8 cellular contexts compared by ENCODE assay signal in the genomic region with DNA sequence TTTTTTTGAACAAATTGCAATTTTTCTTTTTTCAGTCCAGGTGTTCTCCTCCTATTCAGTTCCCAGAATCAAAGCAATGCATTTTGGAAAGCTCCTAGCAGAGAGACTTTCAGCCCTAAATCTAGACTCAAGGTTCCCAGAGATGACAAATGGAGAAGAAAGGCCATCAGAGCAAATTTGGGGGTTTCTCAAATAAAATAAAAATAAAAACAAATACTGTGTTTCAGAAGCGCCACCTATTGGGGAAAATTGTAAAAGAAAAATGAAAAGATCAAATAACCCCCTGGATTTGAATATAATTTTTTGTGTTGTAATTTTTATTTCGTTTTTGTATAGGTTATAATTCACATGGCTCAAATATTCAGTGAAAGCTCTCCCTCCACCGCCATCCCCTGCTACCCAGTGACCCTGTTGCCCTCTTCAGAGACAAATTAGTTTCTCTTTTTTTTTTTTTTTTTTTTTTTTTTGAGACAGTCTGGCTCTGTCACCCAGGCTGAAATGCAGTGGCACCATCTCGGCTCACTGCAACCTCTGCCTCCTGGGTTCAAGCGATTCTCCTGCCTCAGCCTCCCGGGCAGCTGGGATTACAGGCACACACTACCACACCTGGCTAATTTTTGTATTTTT. TPM values are rescaled to one million over a fixed set of nuclear protein-coding genes. Genes with fewer than 3 reads are reported as not detected.
DNase-seq lines count a peak whose midpoint lies in the region; ATAC-seq, FAIRE-seq and TF ChIP-seq lines count a peak whose summit lies in the region.

No MANE protein-coding gene starts in this region.

- DNase-seq in heart left ventricle, result no peak
- no peak for DNase-seq in left cardiac atrium
- no peak for DNase-seq in PC-9
- peak; percentile 25 for DNase-seq in endothelial cell of umbilical vein (ENCODE audit: low read depth, low spot score)
- DNase-seq in small intestine, result peak; percentile 41
- no peak for DNase-seq in NCI-H187 treated with DMSO at 0.1 percent for 48 hours (lab: John Stamatoyannopoulos, UW)
- DNase-seq in H54 (ENCODE audit: insufficient read length, low spot score), result no peak

- dilution Hi-C loops in endothelial cell of umbilical vein (cut with MboI; ENCODE audit: extremely low pct_ligation_motif_present, low sequenced_read_pairs), result no loop called here

- H3K4me1 ChIP-seq in heart left ventricle, result no peaks in the 10 kb centered on the region
- peaks cover 21% of the 10 kb centered on the region for H3K4me1 ChIP-seq in PC-9 (replicated peaks; ENCODE audit: insufficient read depth)
- H3K4me1 ChIP-seq in endothelial cell of umbilical vein (ENCODE audit: control insufficient read depth, extremely low read depth, insufficient read depth, low read length), result no peaks in the 10 kb centered on the region
- H3K4me1 ChIP-seq in small intestine (ENCODE audit: control insufficient read depth in 2 of 2, insufficient read depth in 1 of 2, low read depth in 1 of 2, low read length in 1 of 2), result no peaks in the 10 kb centered on the region

- H3K27me3 ChIP-seq in heart left ventricle, result peaks cover 0 to 14% (median 0%) of the 10 kb centered on the region in 9 donors
- no peaks in the 10 kb centered on the region for H3K27me3 ChIP-seq in PC-9 (ENCODE audit: insufficient read depth, low read depth)
- peaks cover 6 to 13% of the 10 kb centered on the region in 2 experiments for H3K27me3 ChIP-seq in endothelial cell of umbilical vein (ENCODE audit: control insufficient read depth in 2 of 2, insufficient read depth in 2 of 2, low read length in 2 of 2)
- no peaks in the 10 kb centered on the region for H3K27me3 ChIP-seq in small intestine (ENCODE audit: control insufficient read depth in 2 of 2, insufficient read depth in 2 of 2, low read length in 2 of 2)

- H2AFZ ChIP-seq in PC-9, result no peak overlapping the region
- H2AFZ ChIP-seq in endothelial cell of umbilical vein (ENCODE audit: low read depth, low read length), result no peak overlapping the region

- peaks cover 0 to 9% (median 0%) of the 10 kb centered on the region in 9 donors for H3K36me3 ChIP-seq in heart left ventricle
- no peaks in the 10 kb centered on the region for H3K36me3 ChIP-seq in PC-9 (ENCODE audit: low read depth)
- H3K36me3 ChIP-seq in endothelial cell of umbilical vein (ENCODE audit: control insufficient read depth in 2 of 2, extremely low read depth in 1 of 2, insufficient read depth in 2 of 2, low read length in 2 of 2), result no peaks in the 10 kb centered on the region
- no peaks in the 10 kb centered on the region for H3K36me3 ChIP-seq in small intestine (ENCODE audit: control insufficient read depth in 2 of 2, insufficient read depth in 2 of 2, low read length in 2 of 2)

- no peaks in the 10 kb centered on the region for H3K9me2 ChIP-seq in PC-9 (ENCODE audit: insufficient read depth)

- BruUV-seq in PC-9 (replicated peaks; lab: Mats Ljungman, UMichigan) (no TSS peak), endothelial cell of umbilical vein (replicated peaks; lab: Mats Ljungman, UMichigan) (no TSS peak)

- ATAC-seq in heart left ventricle, result no peak
- no peak for ATAC-seq in left cardiac atrium
- no peak for ATAC-seq in HG03097 (IDR thresholded peaks at IDR 0.05; ENCODE audit: low FRiP score, unreplicated experiment)

- TF ChIP-seq POLR2A in heart left ventricle (IDR thresholded peaks at IDR 0.05) (no peak), endothelial cell of umbilical vein (IDR thresholded peaks at IDR 0.05; ENCODE audit: low read depth, low read length) (no peak), H54 (IDR thresholded peaks at IDR 0.05; ENCODE audit: low read depth, low read length) (no peak)

- CTCF ChIA-PET in PC-9 (lab: Charles Lee), result interaction anchor here (0.6 kb wide), 1 partner anchor 155 kb away, joined by 15 read pairs; no protein-coding TSS in a partner anchor
- CTCF ChIA-PET in endothelial cell of umbilical vein (lab: Charles Lee), result interaction anchor here (0.8 to 5.7 kb wide), 8 partner anchors 54 to 546 kb away, joined by 3 to 83 read pairs (median 4); no protein-coding TSS in a partner anchor

- FAIRE-seq in endothelial cell of umbilical vein (lab: Jason Lieb, UNC) (peak; percentile 48), small intestine (lab: Jason Lieb, UNC) (no peak), H54 (lab: Jason Lieb, UNC) (no peak)

- no peak overlapping the region; the same call in 1 of the 2 replicates for H3K4me2 ChIP-seq in PC-9
- H3K4me2 ChIP-seq in endothelial cell of umbilical vein (ENCODE audit: insufficient read depth, low read length), result no peak overlapping the region

- POLR2A ChIA-PET in PC-9 (lab: Charles Lee; ENCODE audit: unreplicated experiment) (no interaction called here), endothelial cell of umbilical vein (lab: Charles Lee) (no interaction called here)

- peaks cover 23% of the 10 kb centered on the region; the same call in 1 of the 2 replicates for H3F3A ChIP-seq in PC-9 (ENCODE audit: insufficient read depth, low read depth)

- H3K9me3 ChIP-seq in heart left ventricle (no peaks in the 10 kb centered on the region), PC-9 (ENCODE audit: insufficient read depth, low read depth) (no peaks in the 10 kb centered on the region), endothelial cell of umbilical vein (replicated peaks; ENCODE audit: control insufficient read depth, insufficient read depth, low read length) (no peaks in the 10 kb centered on the region), small intestine (ENCODE audit: control insufficient read depth, low read depth) (no peaks in the 10 kb centered on the region)

- no peaks in the 10 kb centered on the region for H3K9me1 ChIP-seq in endothelial cell of umbilical vein (replicated peaks; ENCODE audit: control insufficient read depth, extremely low read depth, insufficient read depth, low read length)

- H3K9ac ChIP-seq in endothelial cell of umbilical vein (replicated peaks; ENCODE audit: extremely low read depth, insufficient read depth, low read length), result no peak overlapping the region

- WGBS in heart left ventricle, 4 donors, result 13 to 18% (median 14%) methylated on average over 6 of the region's 6 CpGs
- WGBS in small intestine, 3 donors, result 12 to 15% (median 12%) methylated on average over 6 of the region's 6 CpGs

- no peaks in the 10 kb centered on the region for H3K79me2 ChIP-seq in PC-9 (ENCODE audit: low read depth)
- no peaks in the 10 kb centered on the region for H3K79me2 ChIP-seq in endothelial cell of umbilical vein (ENCODE audit: control insufficient read depth, insufficient read depth, low read length)

- H3K27ac ChIP-seq in heart left ventricle, result no peak overlapping the region
- H3K27ac ChIP-seq in PC-9, result no peak overlapping the region
- H3K27ac ChIP-seq in endothelial cell of umbilical vein (ENCODE audit: insufficient read depth, low read depth, low read length), result no peak overlapping the region
- no peak overlapping the region for H3K27ac ChIP-seq in small intestine (ENCODE audit: low read depth in 1 of 2, low read length in 1 of 2)

- H4K20me1 ChIP-seq in PC-9 (ENCODE audit: insufficient read depth) (no peaks in the 10 kb centered on the region), endothelial cell of umbilical vein (replicated peaks; ENCODE audit: control insufficient read depth, extremely low read depth, insufficient read depth, low read length) (no peaks in the 10 kb centered on the region)

- TF ChIP-seq CTCF in heart left ventricle (IDR thresholded peaks at IDR 0.05) (peak; percentile 24 to 72 (median 58)), PC-9 (conservative IDR thresholded peaks at IDR 0.05) (peak; percentile 86), endothelial cell of umbilical vein (IDR thresholded peaks at IDR 0.05; ENCODE audit: extremely low read depth in 1 of 2, insufficient read depth in 1 of 2, low read depth in 1 of 2, low read length in 2 of 2) (peak; percentile 33 to 38)

- no peak overlapping the region for H3K4me3 ChIP-seq in heart left ventricle
- no peak overlapping the region for H3K4me3 ChIP-seq in PC-9
- H3K4me3 ChIP-seq in endothelial cell of umbilical vein (replicated peaks in 1 of 3; ENCODE audit: insufficient read depth in 1 of 3, low read depth in 1 of 3, low read length in 3 of 3), result no peak overlapping the region
- H3K4me3 ChIP-seq in small intestine (ENCODE audit: low read depth in 1 of 2, low read length in 2 of 2), result no peak overlapping the region

- intact Hi-C loops in heart left ventricle (cut with DNase I), result loop anchor here (2.0 to 10.0 kb wide), 7 partner anchors 56 to 208 kb away; no protein-coding TSS in a partner anchor
- intact Hi-C loops in left cardiac atrium (cut with DNase I), result loop anchor here (5.0 to 10.0 kb wide), 2 partner anchors 156 to 158 kb away; no protein-coding TSS in a partner anchor
- intact Hi-C loops in PC-9 (cut with micrococcal nuclease; ENCODE audit: unreplicated experiment), result loop anchor here (1.0 to 5.0 kb wide), 3 partner anchors 57 to 155 kb away; partner anchors contain the start of gene MPZL2
- intact Hi-C loops in endothelial cell of umbilical vein (cut with micrococcal nuclease), result loop anchor here (1.0 to 2.0 kb wide), 3 partner anchors 58 to 208 kb away; no protein-coding TSS in a partner anchor

RNA-seq across cellular contexts. Expression of gene UBE4A, which starts 6.2 kb away (rescaled TPM):
- total RNA-seq in heart left ventricle, result 10 to 100 TPM; 35.6 to 50.3 (median 40.9) TPM
- 10 to 100 TPM; 13.0 to 23.4 TPM for polyA plus RNA-seq in heart left ventricle
- total RNA-seq in left cardiac atrium, result 10 to 100 TPM; 32.9 to 41.2 TPM
- 24.9 and 30.9 TPM in 2 replicates for total RNA-seq in PC-9 (2021)
- 34.9 and 40.2 TPM in 2 replicates for total RNA-seq in endothelial cell of umbilical vein
- 9.6 and 13.3 TPM in 2 replicates for polyA plus RNA-seq in endothelial cell of umbilical vein
- 10.3 and 11.0 TPM in 2 replicates for polyA plus RNA-seq in endothelial cell of umbilical vein (2011; cell fraction: cytosol; rRNA removed)
- polyA plus RNA-seq in endothelial cell of umbilical vein (2011; cell fraction: nucleus; rRNA removed), result 34.7 and 38.6 TPM in 2 replicates
- polyA plus RNA-seq in endothelial cell of umbilical vein (2012), result 18.0 and 25.5 TPM in 2 replicates
- 37.5 and 37.6 TPM in 2 replicates for polyA minus RNA-seq in endothelial cell of umbilical vein
- 13.1 TPM for polyA minus RNA-seq in endothelial cell of umbilical vein (2011; cell fraction: cytosol; rRNA and poly(A)+ RNA removed)
- 19.0 and 33.6 TPM in 2 replicates for polyA minus RNA-seq in endothelial cell of umbilical vein (2011; cell fraction: nucleus; rRNA and poly(A)+ RNA removed)
- polyA plus RNA-seq in small intestine, result 10 to 100 TPM; 11.3 to 14.8 (median 13.6) TPM

RNA-seq across cellular contexts. Expression of gene CD3G, which starts 9.1 kb away (rescaled TPM):
- total RNA-seq in heart left ventricle (1 to 10 TPM in 2 of 9 donors, under 1 TPM in 4, not detected in 3; 0.26 to 4.3 (median 0.41) TPM), left cardiac atrium (1 to 10 TPM in 1 of 2 donors, under 1 TPM in 1; 0.76 to 1.4 TPM), PC-9 (2021) (not detected in 2 replicates), endothelial cell of umbilical vein (not detected in 2 replicates)
- polyA plus RNA-seq in heart left ventricle (under 1 TPM in 1 of 2 donors, not detected in 1; 0.10 TPM), endothelial cell of umbilical vein (not detected in 2 replicates), small intestine (1 to 10 TPM in 2 of 3 donors, under 1 TPM in 1; 0.45 to 7.3 (median 1.1) TPM)
- not detected in 2 replicates for polyA plus RNA-seq in endothelial cell of umbilical vein (2011; cell fraction: cytosol; rRNA removed)
- not detected in 2 replicates for polyA plus RNA-seq in endothelial cell of umbilical vein (2011; cell fraction: nucleus; rRNA removed)
- not detected in 2 replicates for polyA plus RNA-seq in endothelial cell of umbilical vein (2012)
- polyA minus RNA-seq in endothelial cell of umbilical vein, result not detected in 2 replicates
- polyA minus RNA-seq in endothelial cell of umbilical vein (2011; cell fraction: cytosol; rRNA and poly(A)+ RNA removed), result not detected
- not detected in 2 replicates for polyA minus RNA-seq in endothelial cell of umbilical vein (2011; cell fraction: nucleus; rRNA and poly(A)+ RNA removed)

RNA-seq across cellular contexts. Expression of gene CD3D, which starts 10.7 kb away (rescaled TPM):
- total RNA-seq in heart left ventricle (10 to 100 TPM in 1 of 9 donors, 1 to 10 TPM in 3, not detected in 5; 1.5 to 11.2 (median 3.6) TPM), left cardiac atrium (1 to 10 TPM in 1 of 2 donors, under 1 TPM in 1; 0.86 to 2.0 TPM), PC-9 (2021) (not detected in 2 replicates), endothelial cell of umbilical vein (not detected in 2 replicates)
- polyA plus RNA-seq in heart left ventricle (under 1 TPM; 0.38 to 0.55 TPM), endothelial cell of umbilical vein (not detected in 2 replicates), small intestine (10 to 100 TPM in 1 of 3 donors, 1 to 10 TPM in 2; 5.4 to 14.6 (median 6.9) TPM)
- polyA plus RNA-seq in endothelial cell of umbilical vein (2011; cell fraction: cytosol; rRNA removed), result not detected in 2 replicates
- polyA plus RNA-seq in endothelial cell of umbilical vein (2011; cell fraction: nucleus; rRNA removed), result not detected in 2 replicates
- not detected in 2 replicates for polyA plus RNA-seq in endothelial cell of umbilical vein (2012)
- polyA minus RNA-seq in endothelial cell of umbilical vein, result 2.2 and 3.0 TPM in 2 replicates
- not detected for polyA minus RNA-seq in endothelial cell of umbilical vein (2011; cell fraction: cytosol; rRNA and poly(A)+ RNA removed)
- not detected in 2 replicates for polyA minus RNA-seq in endothelial cell of umbilical vein (2011; cell fraction: nucleus; rRNA and poly(A)+ RNA removed)

RNA-seq across cellular contexts. Expression of gene ATP5MG, which starts 48.2 kb away (rescaled TPM):
- total RNA-seq in heart left ventricle, result 100 to 1,000 TPM in 8 of 9 donors, 10 to 100 TPM in 1; 96.4 to 702 (median 559) TPM
- 100 to 1,000 TPM; 299 to 843 TPM for polyA plus RNA-seq in heart left ventricle
- 100 to 1,000 TPM; 567 to 582 TPM for total RNA-seq in left cardiac atrium
- total RNA-seq in PC-9 (2021), result 240 and 248 TPM in 2 replicates
- 211 and 242 TPM in 2 replicates for total RNA-seq in endothelial cell of umbilical vein
- polyA plus RNA-seq in endothelial cell of umbilical vein, result 328 and 439 TPM in 2 replicates
- 390 and 497 TPM in 2 replicates for polyA plus RNA-seq in endothelial cell of umbilical vein (2011; cell fraction: cytosol; rRNA removed)
- polyA plus RNA-seq in endothelial cell of umbilical vein (2011; cell fraction: nucleus; rRNA removed), result 106 and 109 TPM in 2 replicates
- polyA plus RNA-seq in endothelial cell of umbilical vein (2012), result 322 and 423 TPM in 2 replicates
- polyA minus RNA-seq in endothelial cell of umbilical vein, result 88.2 and 91.2 TPM in 2 replicates
- polyA minus RNA-seq in endothelial cell of umbilical vein (2011; cell fraction: cytosol; rRNA and poly(A)+ RNA removed), result 79.8 TPM
- 11.3 and 15.3 TPM in 2 replicates for polyA minus RNA-seq in endothelial cell of umbilical vein (2011; cell fraction: nucleus; rRNA and poly(A)+ RNA removed)
- 100 to 1,000 TPM; 234 to 332 (median 329) TPM for polyA plus RNA-seq in small intestine

RNA-seq across cellular contexts. Expression of gene CD3E, which starts 48.7 kb away (rescaled TPM):
- 10 to 100 TPM in 1 of 9 donors, 1 to 10 TPM in 1, under 1 TPM in 6, not detected in 1; 0.17 to 12.0 (median 0.57) TPM for total RNA-seq in heart left ventricle
- polyA plus RNA-seq in heart left ventricle, result under 1 TPM; 0.25 to 0.38 TPM
- 1 to 10 TPM; 1.6 to 3.7 TPM for total RNA-seq in left cardiac atrium
- total RNA-seq in PC-9 (2021), result not detected in 2 replicates
- total RNA-seq in endothelial cell of umbilical vein, result not detected in 2 replicates
- polyA plus RNA-seq in endothelial cell of umbilical vein, result not detected in 2 replicates
- not detected in 2 replicates for polyA plus RNA-seq in endothelial cell of umbilical vein (2011; cell fraction: cytosol; rRNA removed)
- not detected in 2 replicates for polyA plus RNA-seq in endothelial cell of umbilical vein (2011; cell fraction: nucleus; rRNA removed)
- polyA plus RNA-seq in endothelial cell of umbilical vein (2012), result not detected in 2 replicates
- not detected in 2 replicates for polyA minus RNA-seq in endothelial cell of umbilical vein
- not detected for polyA minus RNA-seq in endothelial cell of umbilical vein (2011; cell fraction: cytosol; rRNA and poly(A)+ RNA removed)
- not detected in 2 replicates for polyA minus RNA-seq in endothelial cell of umbilical vein (2011; cell fraction: nucleus; rRNA and poly(A)+ RNA removed)
- polyA plus RNA-seq in small intestine, result 10 to 100 TPM in 1 of 3 donors, 1 to 10 TPM in 2; 5.9 to 13.8 (median 6.9) TPM

Comparison
In these comparisons a context has a peak if more than half of its experiments do, and no peak if none do; other contexts are left out.
1. DNase-seq: peak in endothelial cell of umbilical vein (single experiment) and small intestine (single experiment); none in heart left ventricle (0 of 5), left cardiac atrium (single experiment), PC-9 (0 of 2), NCI-H187 treated with DMSO at 0.1 percent for 48 hours (single experiment) and H54 (single experiment).
2. CTCF ChIP-seq: peak in every context shown above with its lines; median percentile 86 in PC-9; 58 in heart left ventricle; 36 in endothelial cell of umbilical vein.